ENCODE assay signal across 1 cellular context in the genomic region with DNA sequence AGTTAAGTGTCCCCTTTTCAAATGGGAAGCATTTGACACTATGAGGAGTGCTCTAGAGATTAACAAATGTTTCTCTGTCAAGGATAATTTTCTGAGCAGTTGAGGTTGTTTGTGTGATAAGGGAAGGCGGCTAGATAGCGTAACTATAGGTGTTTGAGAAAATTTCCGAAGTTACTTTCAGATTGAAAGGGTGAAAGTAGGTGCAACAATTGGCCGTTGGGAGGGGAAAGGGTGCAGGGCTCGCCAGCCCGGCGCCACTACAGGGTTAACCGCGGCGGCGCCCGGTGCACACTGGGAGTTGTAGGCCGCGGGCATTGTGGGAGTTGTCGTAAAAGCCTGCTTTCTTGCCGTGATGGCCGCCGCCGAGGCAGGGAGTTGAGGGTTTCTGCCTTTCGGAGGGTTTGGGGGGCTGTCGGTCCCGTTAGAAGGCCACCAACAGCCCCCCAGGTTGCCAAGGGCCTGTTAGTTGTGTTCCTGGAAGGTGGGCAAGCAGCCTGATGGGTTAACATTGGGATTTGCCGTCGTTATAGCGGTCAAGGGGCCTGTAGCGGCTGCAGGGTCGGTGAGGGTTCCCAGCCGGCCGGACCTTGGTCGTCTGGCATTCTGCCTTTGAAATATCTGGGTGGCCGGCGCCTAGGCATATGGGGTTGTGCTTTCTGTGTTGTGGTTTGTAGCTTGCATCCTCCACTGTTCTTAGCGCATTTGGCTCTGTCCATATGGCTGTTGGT.
TF ChIP-seq lines count a peak whose summit lies in the region.

No MANE protein-coding gene starts in this region.

TF ChIP-seq in HepG2, 621 proteins besides CTCF, POLR2A, EP300 and RAD21 (continued from another document and continues in another):
- TF ChIP-seq, protein P1, sequence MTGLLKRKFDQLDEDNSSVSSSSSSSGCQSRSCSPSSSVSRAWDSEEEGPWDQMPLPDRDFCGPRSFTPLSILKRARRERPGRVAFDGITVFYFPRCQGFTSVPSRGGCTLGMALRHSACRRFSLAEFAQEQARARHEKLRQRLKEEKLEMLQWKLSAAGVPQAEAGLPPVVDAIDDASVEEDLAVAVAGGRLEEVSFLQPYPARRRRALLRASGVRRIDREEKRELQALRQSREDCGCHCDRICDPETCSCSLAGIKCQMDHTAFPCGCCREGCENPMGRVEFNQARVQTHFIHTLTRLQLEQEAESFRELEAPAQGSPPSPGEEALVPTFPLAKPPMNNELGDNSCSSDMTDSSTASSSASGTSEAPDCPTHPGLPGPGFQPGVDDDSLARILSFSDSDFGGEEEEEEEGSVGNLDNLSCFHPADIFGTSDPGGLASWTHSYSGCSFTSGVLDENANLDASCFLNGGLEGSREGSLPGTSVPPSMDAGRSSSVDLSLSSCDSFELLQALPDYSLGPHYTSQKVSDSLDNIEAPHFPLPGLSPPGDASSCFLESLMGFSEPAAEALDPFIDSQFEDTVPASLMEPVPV (CRISPR knock-in tag; IDR thresholded peaks at IDR 0.05): peak; percentile 84; the same call in 1 of the 2 replicates
- TF ChIP-seq, protein P2, sequence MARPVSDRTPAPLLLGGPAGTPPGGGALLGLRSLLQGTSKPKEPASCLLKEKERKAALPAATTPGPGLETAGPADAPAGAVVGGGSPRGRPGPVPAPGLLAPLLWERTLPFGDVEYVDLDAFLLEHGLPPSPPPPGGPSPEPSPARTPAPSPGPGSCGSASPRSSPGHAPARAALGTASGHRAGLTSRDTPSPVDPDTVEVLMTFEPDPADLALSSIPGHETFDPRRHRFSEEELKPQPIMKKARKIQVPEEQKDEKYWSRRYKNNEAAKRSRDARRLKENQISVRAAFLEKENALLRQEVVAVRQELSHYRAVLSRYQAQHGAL (CRISPR knock-in tag; IDR thresholded peaks at IDR 0.05; ENCODE audit: not compliant biosample characterization): no peak
- TF ChIP-seq MAFK (conservative IDR thresholded peaks at IDR 0.05 in 1 of 2, IDR thresholded peaks at IDR 0.05 in 1 of 2; ENCODE audit: low read length in 2 of 2): no peak
- peak; percentile 88; the same call in 1 of the 2 replicates for TF ChIP-seq ZNF33B (CRISPR knock-in tag; IDR thresholded peaks at IDR 0.05)
- TF ChIP-seq MAZ (IDR thresholded peaks at IDR 0.05; ENCODE audit: borderline replicate concordance, low read depth, low read length): peak; percentile 34; the same call in 1 of the 2 replicates
- TF ChIP-seq MAZ (CRISPR knock-in tag; IDR thresholded peaks at IDR 0.05; ENCODE audit: low read depth): peak; percentile 44; the same call in 1 of the 2 replicates
- 0 out of 2 replicates have a peak, but pooled peaks have one; percentile 38 for TF ChIP-seq ELF4 (CRISPR knock-in tag; IDR thresholded peaks at IDR 0.05; ENCODE audit: borderline replicate concordance)
- no peak for TF ChIP-seq ZFAT (CRISPR knock-in tag; conservative IDR thresholded peaks at IDR 0.05)
- peak; percentile 46 for TF ChIP-seq ZNF883 (CRISPR knock-in tag; IDR thresholded peaks at IDR 0.05; ENCODE audit: not compliant biosample characterization)
- no peak for TF ChIP-seq FOXK2 (IDR thresholded peaks at IDR 0.05)
- TF ChIP-seq KDM3A (CRISPR knock-in tag; IDR thresholded peaks at IDR 0.05; ENCODE audit: low read depth): peak; percentile 49; the same call in 1 of the 2 replicates
- no peak for TF ChIP-seq PLRG1 (conservative IDR thresholded peaks at IDR 0.05)
- TF ChIP-seq, protein P3, sequence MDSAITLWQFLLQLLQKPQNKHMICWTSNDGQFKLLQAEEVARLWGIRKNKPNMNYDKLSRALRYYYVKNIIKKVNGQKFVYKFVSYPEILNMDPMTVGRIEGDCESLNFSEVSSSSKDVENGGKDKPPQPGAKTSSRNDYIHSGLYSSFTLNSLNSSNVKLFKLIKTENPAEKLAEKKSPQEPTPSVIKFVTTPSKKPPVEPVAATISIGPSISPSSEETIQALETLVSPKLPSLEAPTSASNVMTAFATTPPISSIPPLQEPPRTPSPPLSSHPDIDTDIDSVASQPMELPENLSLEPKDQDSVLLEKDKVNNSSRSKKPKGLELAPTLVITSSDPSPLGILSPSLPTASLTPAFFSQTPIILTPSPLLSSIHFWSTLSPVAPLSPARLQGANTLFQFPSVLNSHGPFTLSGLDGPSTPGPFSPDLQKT (CRISPR knock-in tag; IDR thresholded peaks at IDR 0.05; ENCODE audit: borderline replicate concordance): no peak
- TF ChIP-seq, protein P4, sequence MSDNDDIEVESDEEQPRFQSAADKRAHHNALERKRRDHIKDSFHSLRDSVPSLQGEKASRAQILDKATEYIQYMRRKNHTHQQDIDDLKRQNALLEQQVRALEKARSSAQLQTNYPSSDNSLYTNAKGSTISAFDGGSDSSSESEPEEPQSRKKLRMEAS (IDR thresholded peaks at IDR 0.05): peak; percentile 45; the same call in 1 of the 2 replicates
- peak; percentile 99 for TF ChIP-seq GATAD1 (CRISPR knock-in tag; IDR thresholded peaks at IDR 0.05)
- no peak; the same call in 1 of the 2 replicates for TF ChIP-seq ZNF225 (CRISPR knock-in tag; IDR thresholded peaks at IDR 0.05)
- TF ChIP-seq ZNF160 (CRISPR knock-in tag; IDR thresholded peaks at IDR 0.05): 0 out of 2 replicates have a peak, but pooled peaks have one; percentile 17
- peak; percentile 84 for TF ChIP-seq HOXA3 (CRISPR knock-in tag; IDR thresholded peaks at IDR 0.05)
- TF ChIP-seq SAFB2 (CRISPR knock-in tag; IDR thresholded peaks at IDR 0.05; ENCODE audit: borderline replicate concordance, low read depth): no peak
- TF ChIP-seq, protein P5, sequence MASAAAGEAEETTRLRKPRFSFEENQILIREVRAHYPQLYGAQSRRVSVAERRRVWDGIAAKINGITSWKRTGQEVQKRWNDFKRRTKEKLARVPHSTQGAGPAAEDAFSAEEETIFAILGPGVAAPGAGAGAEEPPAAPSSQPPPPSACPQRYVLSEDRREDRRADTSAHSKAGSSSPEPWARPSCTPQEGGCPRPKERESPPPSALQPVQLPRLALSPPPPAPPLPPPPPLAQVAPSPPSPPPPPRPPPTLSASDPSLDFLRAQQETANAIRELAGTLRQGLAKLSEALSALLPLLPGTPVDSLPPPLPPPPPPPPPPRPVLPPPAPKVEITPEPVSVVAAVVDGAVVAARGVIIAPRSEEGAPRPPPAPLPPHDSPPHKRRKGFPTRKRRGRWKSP (CRISPR knock-in tag; IDR thresholded peaks at IDR 0.05): 0 out of 2 replicates have a peak, but pooled peaks have one; percentile 49
- 0 out of 2 replicates have a peak, but pooled peaks have one; percentile 25 for TF ChIP-seq ZNF234 (CRISPR knock-in tag; conservative IDR thresholded peaks at IDR 0.05)
- no peak for TF ChIP-seq CENPT (CRISPR knock-in tag; IDR thresholded peaks at IDR 0.05; ENCODE audit: low read depth)
- TF ChIP-seq TCF7 (IDR thresholded peaks at IDR 0.05; ENCODE audit: low read depth): no peak
- 0 out of 2 replicates have a peak, but pooled peaks have one; percentile 57 for TF ChIP-seq MYNN (CRISPR knock-in tag; IDR thresholded peaks at IDR 0.05; ENCODE audit: low read depth)
- TF ChIP-seq, protein P6, sequence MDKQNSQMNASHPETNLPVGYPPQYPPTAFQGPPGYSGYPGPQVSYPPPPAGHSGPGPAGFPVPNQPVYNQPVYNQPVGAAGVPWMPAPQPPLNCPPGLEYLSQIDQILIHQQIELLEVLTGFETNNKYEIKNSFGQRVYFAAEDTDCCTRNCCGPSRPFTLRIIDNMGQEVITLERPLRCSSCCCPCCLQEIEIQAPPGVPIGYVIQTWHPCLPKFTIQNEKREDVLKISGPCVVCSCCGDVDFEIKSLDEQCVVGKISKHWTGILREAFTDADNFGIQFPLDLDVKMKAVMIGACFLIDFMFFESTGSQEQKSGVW (CRISPR knock-in tag; IDR thresholded peaks at IDR 0.05; ENCODE audit: borderline replicate concordance): no peak
- TF ChIP-seq, protein P7, sequence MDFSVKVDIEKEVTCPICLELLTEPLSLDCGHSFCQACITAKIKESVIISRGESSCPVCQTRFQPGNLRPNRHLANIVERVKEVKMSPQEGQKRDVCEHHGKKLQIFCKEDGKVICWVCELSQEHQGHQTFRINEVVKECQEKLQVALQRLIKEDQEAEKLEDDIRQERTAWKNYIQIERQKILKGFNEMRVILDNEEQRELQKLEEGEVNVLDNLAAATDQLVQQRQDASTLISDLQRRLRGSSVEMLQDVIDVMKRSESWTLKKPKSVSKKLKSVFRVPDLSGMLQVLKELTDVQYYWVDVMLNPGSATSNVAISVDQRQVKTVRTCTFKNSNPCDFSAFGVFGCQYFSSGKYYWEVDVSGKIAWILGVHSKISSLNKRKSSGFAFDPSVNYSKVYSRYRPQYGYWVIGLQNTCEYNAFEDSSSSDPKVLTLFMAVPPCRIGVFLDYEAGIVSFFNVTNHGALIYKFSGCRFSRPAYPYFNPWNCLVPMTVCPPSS (IDR thresholded peaks at IDR 0.05): no peak
- TF ChIP-seq CENPX (CRISPR knock-in tag; IDR thresholded peaks at IDR 0.05): no peak
- TF ChIP-seq, protein P8, sequence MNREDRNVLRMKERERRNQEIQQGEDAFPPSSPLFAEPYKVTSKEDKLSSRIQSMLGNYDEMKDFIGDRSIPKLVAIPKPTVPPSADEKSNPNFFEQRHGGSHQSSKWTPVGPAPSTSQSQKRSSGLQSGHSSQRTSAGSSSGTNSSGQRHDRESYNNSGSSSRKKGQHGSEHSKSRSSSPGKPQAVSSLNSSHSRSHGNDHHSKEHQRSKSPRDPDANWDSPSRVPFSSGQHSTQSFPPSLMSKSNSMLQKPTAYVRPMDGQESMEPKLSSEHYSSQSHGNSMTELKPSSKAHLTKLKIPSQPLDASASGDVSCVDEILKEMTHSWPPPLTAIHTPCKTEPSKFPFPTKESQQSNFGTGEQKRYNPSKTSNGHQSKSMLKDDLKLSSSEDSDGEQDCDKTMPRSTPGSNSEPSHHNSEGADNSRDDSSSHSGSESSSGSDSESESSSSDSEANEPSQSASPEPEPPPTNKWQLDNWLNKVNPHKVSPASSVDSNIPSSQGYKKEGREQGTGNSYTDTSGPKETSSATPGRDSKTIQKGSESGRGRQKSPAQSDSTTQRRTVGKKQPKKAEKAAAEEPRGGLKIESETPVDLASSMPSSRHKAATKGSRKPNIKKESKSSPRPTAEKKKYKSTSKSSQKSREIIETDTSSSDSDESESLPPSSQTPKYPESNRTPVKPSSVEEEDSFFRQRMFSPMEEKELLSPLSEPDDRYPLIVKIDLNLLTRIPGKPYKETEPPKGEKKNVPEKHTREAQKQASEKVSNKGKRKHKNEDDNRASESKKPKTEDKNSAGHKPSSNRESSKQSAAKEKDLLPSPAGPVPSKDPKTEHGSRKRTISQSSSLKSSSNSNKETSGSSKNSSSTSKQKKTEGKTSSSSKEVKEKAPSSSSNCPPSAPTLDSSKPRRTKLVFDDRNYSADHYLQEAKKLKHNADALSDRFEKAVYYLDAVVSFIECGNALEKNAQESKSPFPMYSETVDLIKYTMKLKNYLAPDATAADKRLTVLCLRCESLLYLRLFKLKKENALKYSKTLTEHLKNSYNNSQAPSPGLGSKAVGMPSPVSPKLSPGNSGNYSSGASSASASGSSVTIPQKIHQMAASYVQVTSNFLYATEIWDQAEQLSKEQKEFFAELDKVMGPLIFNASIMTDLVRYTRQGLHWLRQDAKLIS (CRISPR knock-in tag; IDR thresholded peaks at IDR 0.05): no peak
- TF ChIP-seq, protein P9, sequence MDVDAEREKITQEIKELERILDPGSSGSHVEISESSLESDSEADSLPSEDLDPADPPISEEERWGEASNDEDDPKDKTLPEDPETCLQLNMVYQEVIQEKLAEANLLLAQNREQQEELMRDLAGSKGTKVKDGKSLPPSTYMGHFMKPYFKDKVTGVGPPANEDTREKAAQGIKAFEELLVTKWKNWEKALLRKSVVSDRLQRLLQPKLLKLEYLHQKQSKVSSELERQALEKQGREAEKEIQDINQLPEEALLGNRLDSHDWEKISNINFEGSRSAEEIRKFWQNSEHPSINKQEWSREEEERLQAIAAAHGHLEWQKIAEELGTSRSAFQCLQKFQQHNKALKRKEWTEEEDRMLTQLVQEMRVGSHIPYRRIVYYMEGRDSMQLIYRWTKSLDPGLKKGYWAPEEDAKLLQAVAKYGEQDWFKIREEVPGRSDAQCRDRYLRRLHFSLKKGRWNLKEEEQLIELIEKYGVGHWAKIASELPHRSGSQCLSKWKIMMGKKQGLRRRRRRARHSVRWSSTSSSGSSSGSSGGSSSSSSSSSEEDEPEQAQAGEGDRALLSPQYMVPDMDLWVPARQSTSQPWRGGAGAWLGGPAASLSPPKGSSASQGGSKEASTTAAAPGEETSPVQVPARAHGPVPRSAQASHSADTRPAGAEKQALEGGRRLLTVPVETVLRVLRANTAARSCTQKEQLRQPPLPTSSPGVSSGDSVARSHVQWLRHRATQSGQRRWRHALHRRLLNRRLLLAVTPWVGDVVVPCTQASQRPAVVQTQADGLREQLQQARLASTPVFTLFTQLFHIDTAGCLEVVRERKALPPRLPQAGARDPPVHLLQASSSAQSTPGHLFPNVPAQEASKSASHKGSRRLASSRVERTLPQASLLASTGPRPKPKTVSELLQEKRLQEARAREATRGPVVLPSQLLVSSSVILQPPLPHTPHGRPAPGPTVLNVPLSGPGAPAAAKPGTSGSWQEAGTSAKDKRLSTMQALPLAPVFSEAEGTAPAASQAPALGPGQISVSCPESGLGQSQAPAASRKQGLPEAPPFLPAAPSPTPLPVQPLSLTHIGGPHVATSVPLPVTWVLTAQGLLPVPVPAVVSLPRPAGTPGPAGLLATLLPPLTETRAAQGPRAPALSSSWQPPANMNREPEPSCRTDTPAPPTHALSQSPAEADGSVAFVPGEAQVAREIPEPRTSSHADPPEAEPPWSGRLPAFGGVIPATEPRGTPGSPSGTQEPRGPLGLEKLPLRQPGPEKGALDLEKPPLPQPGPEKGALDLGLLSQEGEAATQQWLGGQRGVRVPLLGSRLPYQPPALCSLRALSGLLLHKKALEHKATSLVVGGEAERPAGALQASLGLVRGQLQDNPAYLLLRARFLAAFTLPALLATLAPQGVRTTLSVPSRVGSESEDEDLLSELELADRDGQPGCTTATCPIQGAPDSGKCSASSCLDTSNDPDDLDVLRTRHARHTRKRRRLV (CRISPR knock-in tag; IDR thresholded peaks at IDR 0.05): peak; percentile 85
- TF ChIP-seq ZSCAN20 (CRISPR knock-in tag; IDR thresholded peaks at IDR 0.05; ENCODE audit: borderline replicate concordance): peak; percentile 32; the same call in 1 of the 2 replicates
- TF ChIP-seq ZNF207 (IDR thresholded peaks at IDR 0.05; ENCODE audit: borderline replicate concordance): no peak
- peak; percentile 72; the same call in 1 of the 2 replicates for TF ChIP-seq ZNF670 (CRISPR knock-in tag; IDR thresholded peaks at IDR 0.05; ENCODE audit: borderline replicate concordance)
- no peak; the same call in 1 of the 2 replicates for TF ChIP-seq ZNF264 (CRISPR knock-in tag; IDR thresholded peaks at IDR 0.05)
- TF ChIP-seq NFYC (CRISPR knock-in tag; IDR thresholded peaks at IDR 0.05): peak; percentile 33; the same call in 1 of the 2 replicates
- TF ChIP-seq FOXP1 (IDR thresholded peaks at IDR 0.05): no peak
- TF ChIP-seq FOXP1 (CRISPR knock-in tag; IDR thresholded peaks at IDR 0.05): no peak
- TF ChIP-seq ZNF335 (CRISPR knock-in tag; IDR thresholded peaks at IDR 0.05): 0 out of 2 replicates have a peak, but pooled peaks have one; percentile 65
- no peak for TF ChIP-seq SOX6 (IDR thresholded peaks at IDR 0.05)
- TF ChIP-seq SOX6 (CRISPR knock-in tag; IDR thresholded peaks at IDR 0.05): peak; percentile 49; the same call in 1 of the 2 replicates
- TF ChIP-seq NCOA2 (CRISPR knock-in tag; IDR thresholded peaks at IDR 0.05): peak; percentile 54; the same call in 1 of the 2 replicates
- no peak for TF ChIP-seq DPF2 (CRISPR knock-in tag; IDR thresholded peaks at IDR 0.05; ENCODE audit: borderline replicate concordance, low read depth)
- TF ChIP-seq ZNF605 (CRISPR knock-in tag; IDR thresholded peaks at IDR 0.05): peak; percentile 66; the same call in 1 of the 2 replicates
- peak; percentile 89 for TF ChIP-seq DMAP1 (CRISPR knock-in tag; IDR thresholded peaks at IDR 0.05)
